Comparison of ENCODE assay signal across 28 cellular contexts in genomic region chr2:183773775-183774174, GRCh38.
"Had no signal": no experiment of that assay in that cellular context is flagged by ENCODE, and none has a peak within 500 bp of the region (broad histone marks: within the 10 kb centered on the region; RNA-seq: fewer than 3 reads in every experiment).

No MANE protein-coding gene starts in this region.

- DNase-seq: colonic mucosa; cortex of kidney; dermis blood vessel endothelial cell; dorsolateral prefrontal cortex; effector CD4-positive, alpha-beta T cell; effector CD8-positive, alpha-beta T cell; effector memory CD4-positive, alpha-beta T cell; effector memory CD8-positive, alpha-beta T cell; endodermal cell; erythroblast; esophagus squamous epithelium; foreskin fibroblast; foreskin keratinocyte; foreskin melanocyte; gastrocnemius medialis; glutamatergic neuron; head of caudate nucleus; heart left ventricle; heart right ventricle had no signal

- H3K4me3 ChIP-seq: colonic mucosa, coronary artery, dorsolateral prefrontal cortex, esophagus muscularis mucosa, esophagus squamous epithelium, gastrocnemius medialis, gastroesophageal sphincter, heart left ventricle, heart right ventricle had no signal

- H3K4me1 ChIP-seq: colonic mucosa, esophagus muscularis mucosa, esophagus squamous epithelium, foreskin keratinocyte, gastrocnemius medialis, gastroesophageal sphincter, heart left ventricle, heart right ventricle had no signal

- H3K36me3 ChIP-seq: colonic mucosa, esophagus muscularis mucosa, esophagus squamous epithelium, gastrocnemius medialis, gastroesophageal sphincter, heart left ventricle, heart right ventricle had no signal

- H3K27me3 ChIP-seq: colonic mucosa, dorsolateral prefrontal cortex, esophagus muscularis mucosa, esophagus squamous epithelium, foreskin keratinocyte, gastrocnemius medialis, gastroesophageal sphincter, heart left ventricle, heart right ventricle had no signal

- FAIRE-seq: colon, endometrium, endothelial cell of umbilical vein, frontal cortex had no signal

- H3K9me3 ChIP-seq: colonic mucosa, esophagus muscularis mucosa, esophagus squamous epithelium, gastrocnemius medialis, gastroesophageal sphincter had no signal

- H3K27ac ChIP-seq: colonic mucosa, coronary artery, epithelial cell of prostate, esophagus muscularis mucosa, esophagus squamous epithelium, foreskin keratinocyte, gastrocnemius medialis, gastroesophageal sphincter, heart left ventricle, heart right ventricle had no signal

- ATAC-seq: effector memory CD8-positive, alpha-beta T cell; esophagus mucosa; foreskin keratinocyte; gastrocnemius medialis; gastroesophageal sphincter; heart left ventricle; heart right ventricle had no signal
